Comparison of ENCODE assay signal across 1 cellular context in the genomic region with DNA sequence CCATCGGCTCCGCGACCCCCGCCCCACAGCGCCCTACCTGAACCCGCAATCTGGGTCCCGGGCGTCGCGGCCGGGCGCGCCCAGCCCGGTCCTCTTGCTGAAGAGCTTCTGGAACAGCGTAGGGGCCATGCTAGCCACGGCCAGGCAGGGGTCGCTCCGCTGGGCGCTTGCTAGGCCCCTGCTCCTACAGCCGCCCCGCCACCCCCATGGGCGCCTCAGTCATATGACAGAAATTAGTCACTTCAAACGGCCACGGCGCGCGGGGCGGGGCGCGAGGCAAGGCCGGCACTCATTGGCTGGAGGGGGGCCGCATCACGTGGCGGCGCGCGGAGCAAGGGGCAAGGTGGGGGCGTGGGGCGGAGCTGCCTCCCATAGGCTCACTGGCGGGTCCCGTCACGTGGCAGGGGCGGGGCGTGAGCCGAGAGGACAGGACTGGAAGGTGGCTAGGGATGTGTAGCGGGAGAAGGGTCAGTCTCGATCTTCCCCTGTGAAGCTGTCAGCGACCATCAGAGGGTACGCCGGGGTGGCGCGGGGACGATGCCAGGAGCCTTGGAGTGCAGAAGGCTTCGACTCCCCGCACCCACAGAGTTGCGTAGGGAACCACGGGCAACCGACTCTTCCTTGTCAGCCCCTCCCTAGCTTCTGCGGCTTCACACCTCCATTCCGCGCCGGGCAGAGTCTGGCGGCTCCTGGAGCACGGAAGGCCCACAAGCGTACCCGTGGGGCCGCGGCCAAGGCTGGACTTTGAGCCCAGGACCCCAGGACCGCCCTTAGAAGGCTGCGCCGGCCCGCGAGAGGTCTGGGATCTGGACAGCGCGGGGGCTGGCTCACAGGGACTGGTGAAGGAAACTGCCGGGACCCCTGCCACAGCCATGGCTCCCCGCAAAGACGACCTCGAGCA.
TF ChIP-seq lines count a peak whose summit lies in the region.

Gene FNIP1, minus strand, starts transcription at position 225 of the 901 bp plus-strand sequence. Its CDS starts 96 bp downstream, at position 129.

TF ChIP-seq in IMR-90, 13 proteins besides CTCF, POLR2A, EP300 and RAD21 (continued from another document):
- no peak for TF ChIP-seq ELK1 (IDR thresholded peaks at IDR 0.05; ENCODE audit: borderline replicate concordance, low read depth, low read length)
- TF ChIP-seq MAFK (IDR thresholded peaks at IDR 0.05; ENCODE audit: low read depth, low read length): no peak
- TF ChIP-seq SMC3 (IDR thresholded peaks at IDR 0.05; ENCODE audit: low read depth, low read length): no peak
